ENCODE assay signal across 2 cellular contexts in genomic region chr19:43636121-43636683, GRCh38.
TF ChIP-seq lines count a peak whose summit lies in the region.

No MANE protein-coding gene starts in this region.

TF ChIP-seq in HepG2, 621 proteins besides CTCF, POLR2A, EP300 and RAD21:
- TF ChIP-seq SIN3A (IDR thresholded peaks at IDR 0.05; ENCODE audit: borderline replicate concordance, low read depth, low read length) = no peak
- TF ChIP-seq SAP130 (CRISPR knock-in tag; IDR thresholded peaks at IDR 0.05; ENCODE audit: low read depth) = peak; percentile 33
- 0 out of 2 replicates have a peak, but pooled peaks have one; percentile 18 for TF ChIP-seq RXRA (CRISPR knock-in tag; IDR thresholded peaks at IDR 0.05)
- peak; percentile 85 for TF ChIP-seq PATZ1 (CRISPR knock-in tag; IDR thresholded peaks at IDR 0.05)
- TF ChIP-seq ATF7-NPFF (CRISPR knock-in tag; IDR thresholded peaks at IDR 0.05; ENCODE audit: low read depth) = no peak
- TF ChIP-seq PRPF4 (IDR thresholded peaks at IDR 0.05; ENCODE audit: low read depth, low read length, poor library complexity, severe bottlenecking) = no peak
- no peak for TF ChIP-seq NFATC3 (CRISPR knock-in tag; IDR thresholded peaks at IDR 0.05)
- peak; percentile 72; the same call in 1 of the 2 replicates for TF ChIP-seq ZBTB10 (CRISPR knock-in tag; IDR thresholded peaks at IDR 0.05; ENCODE audit: borderline replicate concordance)
- TF ChIP-seq ZNF777 (CRISPR knock-in tag; IDR thresholded peaks at IDR 0.05) = no peak
- peak; percentile 26 for TF ChIP-seq XRCC5 (optimal IDR thresholded peaks at IDR 0.05; ENCODE audit: low read length)
- TF ChIP-seq TEAD3 (CRISPR knock-in tag; optimal IDR thresholded peaks at IDR 0.05; ENCODE audit: borderline replicate concordance) = peak; percentile 91
- no peak for TF ChIP-seq XBP1 (CRISPR knock-in tag; IDR thresholded peaks at IDR 0.05)
- peak; percentile 65 for TF ChIP-seq AGO2 (optimal IDR thresholded peaks at IDR 0.05; ENCODE audit: low read depth, low read length)
- 0 out of 2 replicates have a peak, but pooled peaks have one; percentile 15 for TF ChIP-seq PCBP1 (IDR thresholded peaks at IDR 0.05; ENCODE audit: borderline replicate concordance, low read depth, low read length)
- TF ChIP-seq FOSL2 (CRISPR knock-in tag; IDR thresholded peaks at IDR 0.05) = peak; percentile 79
- TF ChIP-seq KDM1A (CRISPR knock-in tag; IDR thresholded peaks at IDR 0.05) = no peak
- no peak for TF ChIP-seq RFX5 (IDR thresholded peaks at IDR 0.05; ENCODE audit: low read depth, low read length)
- TF ChIP-seq GZF1 (CRISPR knock-in tag; IDR thresholded peaks at IDR 0.05) = no peak
- no peak for TF ChIP-seq ZNF616 (CRISPR knock-in tag; IDR thresholded peaks at IDR 0.05; ENCODE audit: low read depth)
- TF ChIP-seq ZNF263 (CRISPR knock-in tag; IDR thresholded peaks at IDR 0.05) = peak; percentile 46; the same call in 1 of the 2 replicates
- TF ChIP-seq HNRNPL (IDR thresholded peaks at IDR 0.05; ENCODE audit: low read depth, low read length) = peak; percentile 78; the same call in 1 of the 2 replicates
- peak; percentile 72; the same call in 1 of the 2 replicates for TF ChIP-seq PRDM10 (CRISPR knock-in tag; IDR thresholded peaks at IDR 0.05; ENCODE audit: low read depth)
- TF ChIP-seq DNMT1 (CRISPR knock-in tag; IDR thresholded peaks at IDR 0.05) = no peak
- 0 out of 2 replicates have a peak, but pooled peaks have one; percentile 27 for TF ChIP-seq RBFOX2 (IDR thresholded peaks at IDR 0.05; ENCODE audit: low read depth, low read length)
- no peak for TF ChIP-seq YEATS4 (CRISPR knock-in tag; IDR thresholded peaks at IDR 0.05; ENCODE audit: borderline replicate concordance)
- TF ChIP-seq ATF3 (CRISPR knock-in tag; IDR thresholded peaks at IDR 0.05) = no peak
TF ChIP-seq in HepG2: peak in this region for 13.

TF ChIP-seq in neural cell, 6 proteins besides CTCF, POLR2A, EP300 and RAD21:
- TF ChIP-seq MXI1 (conservative IDR thresholded peaks at IDR 0.05; ENCODE audit: poor library complexity, severe bottlenecking) (no peak), TAF1 (IDR thresholded peaks at IDR 0.05; ENCODE audit: low read depth) (no peak), SMC3 (conservative IDR thresholded peaks at IDR 0.05; ENCODE audit: poor library complexity) (no peak), EZH2 (IDR thresholded peaks at IDR 0.05; ENCODE audit: borderline replicate concordance, insufficient read depth, low read length, poor library complexity, severe bottlenecking) (no peak), REST (IDR thresholded peaks at IDR 0.05; ENCODE audit: borderline replicate concordance) (no peak), POLR2AphosphoS5 (IDR thresholded peaks at IDR 0.05) (no peak)
